13 cellular contexts compared by ENCODE assay signal in the genomic region with DNA sequence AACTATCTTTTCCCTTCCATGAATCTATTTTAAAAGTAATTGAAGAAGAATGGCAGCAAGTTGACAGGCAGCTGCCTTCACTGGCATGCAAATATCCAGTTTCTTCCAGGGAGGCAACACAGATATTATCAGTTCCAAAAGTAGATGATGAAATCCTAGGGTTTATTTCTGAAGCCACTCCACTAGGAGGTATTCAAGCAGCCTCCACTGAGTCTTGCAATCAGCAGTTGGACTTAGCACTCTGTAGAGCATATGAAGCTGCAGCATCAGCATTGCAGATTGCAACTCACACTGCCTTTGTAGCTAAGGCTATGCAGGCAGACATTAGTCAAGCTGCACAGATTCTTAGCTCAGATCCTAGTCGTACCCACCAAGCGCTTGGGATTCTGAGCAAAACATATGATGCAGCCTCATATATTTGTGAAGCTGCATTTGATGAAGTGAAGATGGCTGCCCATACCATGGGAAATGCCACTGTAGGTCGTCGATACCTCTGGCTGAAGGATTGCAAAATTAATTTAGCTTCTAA. TPM values are rescaled to one million over a fixed set of nuclear protein-coding genes. Genes with fewer than 3 reads are reported as not detected.
A peak's percentile ranks its signal among the peaks of the same experiment; 100 is the strongest.
DNase-seq lines count a peak whose midpoint lies in the region; ATAC-seq, FAIRE-seq and TF ChIP-seq lines count a peak whose summit lies in the region.
"Had no signal": no experiment of that assay in that cellular context is flagged by ENCODE, and none has a peak within 500 bp of the region (broad histone marks: within the 10 kb centered on the region; RNA-seq: fewer than 3 reads in every experiment).

No MANE protein-coding gene starts in this region.

- no peak for ATAC-seq in GM23338
- ATAC-seq in K562: peak; percentile 83
- no peak for ATAC-seq in GM18909 (IDR thresholded peaks at IDR 0.05; ENCODE audit: poor library complexity, unreplicated experiment)
- ATAC-seq: CD8-positive, alpha-beta T cell had no signal

- H2BK120ac ChIP-seq in mesendoderm (ENCODE audit: low read depth, low read length): no peak overlapping the region

- H3K27ac ChIP-seq in GM23338 (ENCODE audit: low read depth) (peak overlapping the region; percentile 47; the same call in 1 of the 2 replicates), K562 (ENCODE audit: extremely low read depth, low read depth, low read length) (peak overlapping the region; percentile 29; the same call in 1 of the 3 replicates), mesendoderm (ENCODE audit: low read depth, low read length) (no peak overlapping the region)
- H3K27ac ChIP-seq: Peyer's patch had no signal

- H3K9me2 ChIP-seq in GM23338 (ENCODE audit: insufficient read depth): no peaks in the 10 kb centered on the region

- no peaks in the 10 kb centered on the region for H3K9me1 ChIP-seq in K562 (ENCODE audit: control insufficient read depth, insufficient read depth, low read length)

- no peak overlapping the region for H3K56ac ChIP-seq in mesendoderm (ENCODE audit: low read length)

- H3K23ac ChIP-seq in mesendoderm (ENCODE audit: low read length): no peak overlapping the region

- no peak for FAIRE-seq in K562 (lab: Jason Lieb, UNC)

- no peaks in the 10 kb centered on the region for H3K27me3 ChIP-seq in GM23338 (ENCODE audit: insufficient read depth)
- H3K27me3 ChIP-seq in K562 (ENCODE audit: control insufficient read depth in 2 of 2, insufficient read depth in 2 of 2, low read length in 2 of 2): no peaks in the 10 kb centered on the region
- H3K27me3 ChIP-seq in mesendoderm (ENCODE audit: insufficient read depth, low read length, poor library complexity): no peaks in the 10 kb centered on the region
- H3K27me3 ChIP-seq: Peyer's patch had no signal

- H3K4me1 ChIP-seq in GM23338 (ENCODE audit: insufficient read depth): no peaks in the 10 kb centered on the region
- H3K4me1 ChIP-seq in K562 (replicated peaks in 1 of 2; ENCODE audit: control insufficient read depth in 2 of 2, insufficient read depth in 2 of 2, low read length in 2 of 2): peaks cover 0 to 12% of the 10 kb centered on the region in 2 experiments; a peak in 3 of 5 replicates
- H3K4me1 ChIP-seq in mesendoderm (ENCODE audit: control insufficient read depth, low read depth, low read length): no peaks in the 10 kb centered on the region
- H3K4me1 ChIP-seq: Peyer's patch had no signal

- TF ChIP-seq CTCF in AG09319 (IDR thresholded peaks at IDR 0.05; ENCODE audit: low read depth, low read length): peak; percentile 4; the same call in 1 of the 2 replicates
- no peak for TF ChIP-seq CTCF in GM23338 (conservative IDR thresholded peaks at IDR 0.05; ENCODE audit: low read depth in 2 of 2)
- TF ChIP-seq CTCF in K562 (IDR thresholded peaks at IDR 0.05 in 2 of 3, conservative IDR thresholded peaks at IDR 0.05 in 1 of 3; ENCODE audit: insufficient read depth in 2 of 3, low read depth in 1 of 3, low read length in 3 of 3): no peak

- no peak overlapping the region for H2BK5ac ChIP-seq in mesendoderm (ENCODE audit: low read length)

- H3K4me3 ChIP-seq in GM23338: no peak overlapping the region
- H3K4me3 ChIP-seq in K562: no peak overlapping the region
- H3K4me3 ChIP-seq in mesendoderm (ENCODE audit: low read length): no peak overlapping the region
- H3K4me3 ChIP-seq: Peyer's patch had no signal

- H3K36me3 ChIP-seq in GM23338 (ENCODE audit: insufficient read depth) (peaks cover 66% of the 10 kb centered on the region), K562 (ENCODE audit: control insufficient read depth, insufficient read depth, low read length) (peaks cover 99% of the 10 kb centered on the region), mesendoderm (ENCODE audit: control insufficient read depth, insufficient read depth, low read length) (peaks cover 9% of the 10 kb centered on the region)

- H3K79me2 ChIP-seq in GM23338 (replicated peaks; ENCODE audit: insufficient read depth): peaks cover 77% of the 10 kb centered on the region
- H3K79me2 ChIP-seq in K562 (ENCODE audit: control insufficient read depth, insufficient read depth, low read length): peaks cover 83% of the 10 kb centered on the region
- H3K79me2 ChIP-seq in mesendoderm (ENCODE audit: control insufficient read depth, insufficient read depth, low read length): peaks cover 17% of the 10 kb centered on the region

- no peak overlapping the region for H4K5ac ChIP-seq in mesendoderm (ENCODE audit: low read length)

- 84% methylated on average over 4 of the region's 4 CpGs for WGBS in K562 (ENCODE audit: insufficient coverage, low coverage, missing lambda C conversion rate)
- no CpG with 5 or more reads among the region's 4 CpGs for WGBS in mesendoderm (ENCODE audit: extremely low coverage, insufficient coverage, low lambda C conversion rate)

- H3K36me3 Mint-ChIP-seq in GM23338 (ENCODE audit: low read depth): peaks cover 91% of the 10 kb centered on the region

- peaks cover 2% of the 10 kb centered on the region for H3K27me3 Mint-ChIP-seq in GM23338 (ENCODE audit: insufficient read depth, low read depth, poor library complexity)
- H3K27me3 Mint-ChIP-seq: activated naive CD4-positive, alpha-beta T cell treated with anti-CD3 and anti-CD28 coated beads, Interleukin-2, amount 50 U/mL, for 24 hours had no signal

- no peak overlapping the region for H3K18ac ChIP-seq in mesendoderm (ENCODE audit: low read length)

- no peak overlapping the region for H2BK15ac ChIP-seq in mesendoderm (replicated peaks; ENCODE audit: low read depth)

- no peak for TF ChIP-seq RAD21 in K562 (CRISPR knock-in tag; conservative IDR thresholded peaks at IDR 0.05 in 1 of 2, IDR thresholded peaks at IDR 0.05 in 1 of 2)

- no peaks in the 10 kb centered on the region for H3K9me3 Mint-ChIP-seq in GM23338
- H3K9me3 Mint-ChIP-seq: activated naive CD4-positive, alpha-beta T cell treated with anti-CD3 and anti-CD28 coated beads, Interleukin-2, amount 50 U/mL, for 24 hours; CD8-positive, alpha-beta T cell had no signal

- CTCF ChIA-PET in K562 (lab: Yijun Ruan, JAX; ENCODE audit: low intra/inter-chr PET ratio): interaction anchor here (1.4 kb wide), 1 partner anchor 117 kb away, joined by 3 read pairs; no protein-coding TSS in a partner anchor

- BruUV-seq in K562 (replicated peaks; lab: Mats Ljungman, UMichigan): no TSS peak

- intact Hi-C loops in K562 (cut with micrococcal nuclease): loop anchor here (1.0 to 5.0 kb wide), 3 partner anchors 14 to 59 kb away; a partner anchor contains a TSS

- peak overlapping the region; percentile 74; the same call in 1 of the 2 replicates for H3K27ac Mint-ChIP-seq in GM23338

- no peak overlapping the region for H3K9ac ChIP-seq in K562 (ENCODE audit: insufficient read depth in 1 of 2, low read depth in 2 of 2, low read length in 2 of 2)
- H3K9ac ChIP-seq in mesendoderm (ENCODE audit: low read length): no peak overlapping the region

- H2AFZ ChIP-seq in GM23338 (no peak overlapping the region), K562 (ENCODE audit: low read depth, low read length) (no peak overlapping the region)

- no peaks in the 10 kb centered on the region; the same call in 2 of the 3 replicates for H3K4me1 Mint-ChIP-seq in GM23338

- TF ChIP-seq POLR2A in K562 (conservative IDR thresholded peaks at IDR 0.05): no peak

- TF ChIP-seq EP300 in K562 (IDR thresholded peaks at IDR 0.05; ENCODE audit: low read length): peak; percentile 56

- H4K20me1 ChIP-seq in GM23338 (replicated peaks; ENCODE audit: insufficient read depth) (peaks cover 20% of the 10 kb centered on the region), K562 (replicated peaks; ENCODE audit: control insufficient read depth, insufficient read depth, low read length) (no peaks in the 10 kb centered on the region)

- no peak overlapping the region for H3K4me3 Mint-ChIP-seq in GM23338
- H3K4me3 Mint-ChIP-seq: activated naive CD4-positive, alpha-beta T cell treated with anti-CD3 and anti-CD28 coated beads, Interleukin-2, amount 50 U/mL, for 24 hours; CD8-positive, alpha-beta T cell had no signal

- no peak overlapping the region for H4K8ac ChIP-seq in mesendoderm (ENCODE audit: low read depth, low read length)

- H3K9me3 ChIP-seq in K562 (replicated peaks; ENCODE audit: control insufficient read depth, insufficient read depth, low read depth, low read length): no peaks in the 10 kb centered on the region
- H3K9me3 ChIP-seq: Peyer's patch had no signal

- no peak overlapping the region for H2AK5ac ChIP-seq in mesendoderm (ENCODE audit: low read length)

- peaks cover 6% of the 10 kb centered on the region for H3K79me1 ChIP-seq in mesendoderm (ENCODE audit: low read length)

- H3K4me2 ChIP-seq in GM23338: no peak overlapping the region
- H3K4me2 ChIP-seq in K562 (ENCODE audit: insufficient read depth, low read length): no peak overlapping the region
- no peak overlapping the region for H3K4me2 ChIP-seq in mesendoderm (ENCODE audit: low read length)

- in situ Hi-C loops in K562 (cut with MboI) (no loop called here), G401 (cut with HindIII; ENCODE audit: low sequenced_read_pairs) (no loop called here)

- DNase-seq in AG09319 (ENCODE audit: extremely low read depth, low read depth): peak; percentile 41
- DNase-seq in GM23338 (ENCODE audit: low spot score): no peak
- DNase-seq in K562 (ENCODE audit: extremely low read depth in 1 of 4, low spot score in 3 of 4): peak in 1 of 4 experiments; percentile 20
- peak; percentile 37 for DNase-seq in mesendoderm
- DNase-seq in NCI-H446 (lab: John Stamatoyannopoulos, UW): no peak
- no peak for DNase-seq in G401 (ENCODE audit: low spot score)
- no peak for DNase-seq in NCI-H69 (lab: John Stamatoyannopoulos, UW)
- DNase-seq: CD8-positive, alpha-beta T cell; NCI-H1092; NCI-H226 had no signal

- no peak overlapping the region for H3K4ac ChIP-seq in mesendoderm (ENCODE audit: low read depth, low read length)

- POLR2A ChIA-PET in K562 (lab: Yijun Ruan, JAX): interaction anchor here (0.6 to 5.0 kb wide), 5 partner anchors 10 to 60 kb away, joined by 3 to 33 read pairs (median 4); no protein-coding TSS in a partner anchor

- H3F3A ChIP-seq in GM23338 (replicated peaks; ENCODE audit: low read depth): 0 out of 2 replicates have a peak, but pooled peaks cover 13% of the 10 kb centered on the region

RNA-seq across cellular contexts. Expression of a gene that starts 18.4 kb away (rescaled TPM):
- total RNA-seq in GM23338 (2014; rRNA removed; shearing (Covaris generic)): 256 and 290 TPM in 2 replicates
- 75.5 and 77.9 TPM in 2 replicates for polyA plus RNA-seq in GM23338 (2016; fragmentation: Nextera tagmentation; extraction: Ambion mirVana)
- total RNA-seq in K562 (2011; cell fraction: chromatin; rRNA removed; ENCODE audit: low replicate concordance): 87.3 and 241 TPM in 2 replicates
- total RNA-seq in K562 (2011; cell fraction: nucleolus; rRNA removed): 71.1 and 72.0 TPM in 2 replicates
- 103 and 175 TPM in 2 replicates for total RNA-seq in K562 (2011; cell fraction: nucleoplasm; rRNA removed)
- 182 and 185 TPM in 2 replicates for total RNA-seq in K562 (2014; rRNA removed)
- 250 and 291 TPM in 2 replicates for total RNA-seq in K562 (2014; rRNA removed; fragmentation: Illumina TruSeq; extraction: Trizol)
- 257 and 263 TPM in 2 replicates for total RNA-seq in K562 (2015; rRNA removed; fragmentation: Illumina TruSeq; extraction: Trizol)
- total RNA-seq in K562 (2021): 234 and 244 TPM in 2 replicates
- 134 and 156 TPM in 2 replicates for polyA plus RNA-seq in K562 (2011; rRNA removed)
- 31.6 and 45.3 TPM in 2 replicates for polyA plus RNA-seq in K562 (2011; cell fraction: cytosol; rRNA removed)
- polyA plus RNA-seq in K562 (2011; cell fraction: nucleus; rRNA removed): 38.5 and 49.5 TPM in 2 replicates
- 132 and 133 TPM in 2 replicates for polyA plus RNA-seq in K562 (2012)
- 179 and 184 TPM in 2 replicates for polyA plus RNA-seq in K562 (2014; fragmentation: Illumina TruSeq; extraction: Trizol)
- polyA plus RNA-seq in K562 (2014; fragmentation: Nextera tagmentation; extraction: Ambion mirVana): 10 to 100 TPM; 62.1 to 85.9 TPM
- 102 and 108 TPM in 2 replicates for polyA plus RNA-seq in K562 (2014; rRNA removed)
- polyA minus RNA-seq in K562 (2011; rRNA and poly(A)+ RNA removed): 217 and 242 TPM in 2 replicates
- 118 and 127 TPM in 2 replicates for polyA minus RNA-seq in K562 (2011; cell fraction: cytosol; rRNA and poly(A)+ RNA removed)
- polyA minus RNA-seq in K562 (2011; cell fraction: nucleus; rRNA and poly(A)+ RNA removed): 95.9 and 167 TPM in 2 replicates
- 154 TPM for polyA plus RNA-seq in mesendoderm (2013, experiment 1 of 2)
- 154 TPM for polyA plus RNA-seq in mesendoderm (2013, experiment 2 of 2)
- 186 and 272 TPM in 2 replicates for total RNA-seq in G401 (2014; rRNA removed; shearing (Covaris generic))

RNA-seq across cellular contexts. Expression of a gene that starts 59.7 kb away (rescaled TPM):
- 703 and 844 TPM in 2 replicates for total RNA-seq in GM23338 (2014; rRNA removed; shearing (Covaris generic))
- 676 and 732 TPM in 2 replicates for polyA plus RNA-seq in GM23338 (2016; fragmentation: Nextera tagmentation; extraction: Ambion mirVana)
- 311 and 511 TPM in 2 replicates for total RNA-seq in K562 (2011; cell fraction: chromatin; rRNA removed; ENCODE audit: low replicate concordance)
- total RNA-seq in K562 (2011; cell fraction: nucleolus; rRNA removed): 257 and 270 TPM in 2 replicates
- total RNA-seq in K562 (2011; cell fraction: nucleoplasm; rRNA removed): 338 and 415 TPM in 2 replicates
- total RNA-seq in K562 (2014; rRNA removed): 450 and 515 TPM in 2 replicates
- total RNA-seq in K562 (2014; rRNA removed; fragmentation: Illumina TruSeq; extraction: Trizol): 766 and 865 TPM in 2 replicates
- 498 and 500 TPM in 2 replicates for total RNA-seq in K562 (2015; rRNA removed; fragmentation: Illumina TruSeq; extraction: Trizol)
- 687 and 693 TPM in 2 replicates for total RNA-seq in K562 (2021)
- 405 and 419 TPM in 2 replicates for polyA plus RNA-seq in K562 (2011; rRNA removed)
- 556 and 768 TPM in 2 replicates for polyA plus RNA-seq in K562 (2011; cell fraction: cytosol; rRNA removed)
- 515 and 531 TPM in 2 replicates for polyA plus RNA-seq in K562 (2011; cell fraction: nucleus; rRNA removed)
- 638 and 684 TPM in 2 replicates for polyA plus RNA-seq in K562 (2012)
- polyA plus RNA-seq in K562 (2014; fragmentation: Illumina TruSeq; extraction: Trizol): 571 and 592 TPM in 2 replicates
- polyA plus RNA-seq in K562 (2014; fragmentation: Nextera tagmentation; extraction: Ambion mirVana): 100 to 1,000 TPM; 264 to 309 TPM
- 449 and 495 TPM in 2 replicates for polyA plus RNA-seq in K562 (2014; rRNA removed)
- 760 and 828 TPM in 2 replicates for polyA minus RNA-seq in K562 (2011; rRNA and poly(A)+ RNA removed)
- polyA minus RNA-seq in K562 (2011; cell fraction: cytosol; rRNA and poly(A)+ RNA removed): 379 and 409 TPM in 2 replicates
- 181 and 261 TPM in 2 replicates for polyA minus RNA-seq in K562 (2011; cell fraction: nucleus; rRNA and poly(A)+ RNA removed)
- polyA plus RNA-seq in mesendoderm (2013, experiment 1 of 2): 545 TPM
- 551 TPM for polyA plus RNA-seq in mesendoderm (2013, experiment 2 of 2)
- 1,003 and 1,119 TPM in 2 replicates for total RNA-seq in G401 (2014; rRNA removed; shearing (Covaris generic))

Comparison
In these comparisons a context has a peak if more than half of its experiments do, and no peak if none do; other contexts are left out.
1. DNase-seq: peak in AG09319 (single experiment) and mesendoderm (single experiment); none in GM23338 (single experiment), NCI-H446 (0 of 2), G401 (single experiment) and NCI-H69 (single experiment).